In genomic region chr14:52695481-52696091, GRCh38 we compare ENCODE assay signal across 8 cellular contexts. TPM values are rescaled to one million over a fixed set of nuclear protein-coding genes. Genes with fewer than 3 reads are reported as not detected.
DNase-seq lines count a peak whose midpoint lies in the region; ATAC-seq and TF ChIP-seq lines count a peak whose summit lies in the region.

Gene ERO1A (minus strand): TSS chr14:52695558. CDS start chr14:52695481, 77 bp downstream.

- DNase-seq in AG10803 (ENCODE audit: low read depth) (peak; percentile 80), NCI-H2227 (lab: John Stamatoyannopoulos, UW; ENCODE audit: unreplicated experiment) (peak; percentile 86), colonic mucosa (peak; percentile 83), left kidney (ENCODE audit: low read depth, low spot score) (peak; percentile 84)
- DNase-seq in activated CD4-positive, alpha-beta T cell treated with anti-CD3 and anti-CD28 coated beads for 36 hours: peak; percentile 89
- DNase-seq in stimulated activated CD4-positive, alpha-beta T cell treated with anti-CD3 and anti-CD28 coated beads, Interleukin-2, amount 100 ng/mL, for 24 hours: peak; percentile 67 to 76

- peak within 1 kb of the TSS; percentile 88 for H3K4me3 Mint-ChIP-seq in activated CD4-positive, alpha-beta T cell treated with anti-CD3 and anti-CD28 coated beads for 36 hours

- ATAC-seq in HG03159 (IDR thresholded peaks at IDR 0.05; ENCODE audit: unreplicated experiment): peak; percentile 59
- ATAC-seq in activated CD4-positive, alpha-beta T cell treated with anti-CD3 and anti-CD28 coated beads for 36 hours: peak; percentile 82

- no peaks in the 10 kb centered on the region for H3K36me3 ChIP-seq in colonic mucosa

- TF ChIP-seq POLR2A in GM18951 (IDR thresholded peaks at IDR 0.05; ENCODE audit: extremely low read depth, insufficient read depth, insufficient read length): peak; percentile 73

- peak within 1 kb of the TSS; percentile 86 for H3K4me3 ChIP-seq in AG10803 (ENCODE audit: low read length)
- H3K4me3 ChIP-seq in colonic mucosa: peak within 1 kb of the TSS; percentile 92

- H3K27me3 ChIP-seq in colonic mucosa: no peaks in the 10 kb centered on the region

- CTCF ChIA-PET in activated CD4-positive, alpha-beta T cell treated with anti-CD3 and anti-CD28 coated beads for 36 hours (lab: Charles Lee): interaction anchor here (0.6 to 2.2 kb wide), 6 partner anchors 11 to 395 kb away, joined by 3 to 8 read pairs (median 4); no protein-coding TSS in a partner anchor

- POLR2A ChIA-PET in activated CD4-positive, alpha-beta T cell treated with anti-CD3 and anti-CD28 coated beads for 36 hours (lab: Charles Lee): interaction anchor here (0.5 to 1.0 kb wide), 3 partner anchors 16 to 431 kb away, joined by 3 read pairs; no protein-coding TSS in a partner anchor

- H3K36me3 Mint-ChIP-seq in activated CD4-positive, alpha-beta T cell treated with anti-CD3 and anti-CD28 coated beads for 36 hours (ENCODE audit: low read depth): peaks cover 30% of the 10 kb centered on the region

- no peaks in the 10 kb centered on the region for H3K9me3 Mint-ChIP-seq in activated CD4-positive, alpha-beta T cell treated with anti-CD3 and anti-CD28 coated beads for 36 hours (ENCODE audit: low read depth)

- peak within 1 kb of the TSS; percentile 98 for H3K27ac Mint-ChIP-seq in activated CD4-positive, alpha-beta T cell treated with anti-CD3 and anti-CD28 coated beads for 36 hours

- no peaks in the 10 kb centered on the region for H3K9me3 ChIP-seq in colonic mucosa

- intact Hi-C loops in activated CD4-positive, alpha-beta T cell treated with anti-CD3 and anti-CD28 coated beads for 36 hours (cut with DNase I, micrococcal nuclease): loop anchor here (1.0 to 10.0 kb wide), 5 partner anchors 12 to 701 kb away; partner anchors contain the start of genes GPR137C (in 1 of the 2), PSMC6 (in 1 of the 2), STYX (in 1 of the 2) and TXNDC16 (in 1 of the 2)
- intact Hi-C loops in colonic mucosa (cut with DNase I): loop anchor here (10.0 kb wide), 1 partner anchor 141 kb away; the partner anchor contains the start of genes GPR137C and TXNDC16

- no peaks in the 10 kb centered on the region for H3K27me3 Mint-ChIP-seq in activated CD4-positive, alpha-beta T cell treated with anti-CD3 and anti-CD28 coated beads for 36 hours

- H3K9ac ChIP-seq in colonic mucosa (ENCODE audit: low read depth in 2 of 2, low read length in 2 of 2): peak within 1 kb of the TSS; percentile 94 to 100

- H3K4me1 ChIP-seq in colonic mucosa: no peaks in the 10 kb centered on the region

- peak within 1 kb of the TSS; percentile 99 for H3K27ac ChIP-seq in colonic mucosa

- TF ChIP-seq CTCF in AG10803 (conservative IDR thresholded peaks at IDR 0.05; ENCODE audit: low read length) (no peak), colonic mucosa (IDR thresholded peaks at IDR 0.05) (no peak)

- in situ Hi-C loops in GM18951 (cut with MboI; ENCODE audit: low sequenced_read_pairs, unreplicated experiment): no loop called here

- H3K4me1 Mint-ChIP-seq in activated CD4-positive, alpha-beta T cell treated with anti-CD3 and anti-CD28 coated beads for 36 hours: peaks cover 33% of the 10 kb centered on the region

RNA-seq across cellular contexts. Expression of gene ERO1A, which starts in this region (rescaled TPM):
- 100 to 1,000 TPM; 120 to 165 TPM for total RNA-seq in activated CD4-positive, alpha-beta T cell treated with anti-CD3 and anti-CD28 coated beads for 36 hours
- 100 to 1,000 TPM in 1 of 2 donors, 10 to 100 TPM in 1; 83.6 to 242 TPM for total RNA-seq in colonic mucosa

Comparison
In these comparisons a context has a peak if more than half of its experiments do, and no peak if none do; other contexts are left out.
1. Peak in every context shown above with its lines: DNase-seq, ATAC-seq, H3K4me3 ChIP-seq and H3K27ac ChIP-seq.